In the genomic region with DNA sequence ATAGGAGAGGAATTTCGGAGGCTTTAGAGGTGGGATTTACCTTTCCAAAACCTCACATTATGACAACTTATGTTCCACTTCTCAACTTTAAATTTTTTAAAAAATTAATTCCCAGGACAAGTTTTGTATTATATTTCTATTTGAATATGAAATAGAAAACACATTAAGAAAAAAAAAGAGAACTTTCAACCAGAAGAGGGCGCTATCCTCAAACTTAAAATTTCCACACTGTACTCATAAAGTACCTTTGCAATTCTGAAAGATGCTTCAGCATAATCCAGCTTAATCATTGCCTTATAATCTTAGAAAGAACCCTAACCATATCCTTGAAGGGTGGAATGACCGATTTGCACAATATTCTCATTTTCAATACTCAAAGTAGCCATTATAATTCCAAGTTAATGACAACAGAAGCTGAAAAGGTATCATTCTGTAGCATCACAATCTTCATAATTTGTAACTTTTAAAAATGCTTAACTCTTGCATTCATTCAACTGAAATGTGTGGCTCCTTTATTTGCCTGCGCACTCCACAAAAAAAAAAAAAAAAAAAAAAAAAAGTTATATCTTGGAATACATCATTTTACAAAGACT, we compare ENCODE assay signal across 9 cellular contexts.
DNase-seq lines count a peak whose midpoint lies in the region; ATAC-seq and TF ChIP-seq lines count a peak whose summit lies in the region.
"Had no signal": no experiment of that assay in that cellular context is flagged by ENCODE, and none has a peak within 500 bp of the region (broad histone marks: within the 10 kb centered on the region; RNA-seq: fewer than 3 reads in every experiment).

No MANE protein-coding gene starts in this region.

- DNase-seq in NCI-H1092 treated with DMSO at 0.1 percent for 48 hours (lab: John Stamatoyannopoulos, UW) (peak; percentile 38), NCI-H1092 (lab: John Stamatoyannopoulos, UW) (no peak), NCI-H2081 treated with DMSO at 0.1 percent for 48 hours (lab: John Stamatoyannopoulos, UW) (peak; percentile 14), endodermal cell (no peak), renal cortical epithelial cell (ENCODE audit: low read depth) (peak; percentile 41), suprapubic skin (ENCODE audit: low spot score in 2 of 2) (no peak)

- H3K27ac ChIP-seq in endodermal cell (ENCODE audit: low read depth, low read length): no peak overlapping the region
- no peak overlapping the region for H3K27ac ChIP-seq in suprapubic skin

- H3K4me1 ChIP-seq in endodermal cell (ENCODE audit: control insufficient read depth, insufficient read depth, low read length): no peaks in the 10 kb centered on the region
- no peaks in the 10 kb centered on the region for H3K4me1 ChIP-seq in suprapubic skin

- no peak overlapping the region for H3K9ac ChIP-seq in endodermal cell (ENCODE audit: extremely low read depth, low read length, poor library complexity, severe bottlenecking)

- no peaks in the 10 kb centered on the region for H3K27me3 Mint-ChIP-seq in endodermal cell (ENCODE audit: insufficient read depth)
- H3K27me3 Mint-ChIP-seq: CD4-positive, CD25-positive, alpha-beta regulatory T cell had no signal

- H3K36me3 Mint-ChIP-seq in endodermal cell (ENCODE audit: low read depth): no peaks in the 10 kb centered on the region
- H3K36me3 Mint-ChIP-seq: CD4-positive, CD25-positive, alpha-beta regulatory T cell had no signal

- ATAC-seq in GM21723 (IDR thresholded peaks at IDR 0.05; ENCODE audit: unreplicated experiment) (no peak), HG03159 (IDR thresholded peaks at IDR 0.05; ENCODE audit: unreplicated experiment) (no peak)

- no peaks in the 10 kb centered on the region for H3K9me3 Mint-ChIP-seq in endodermal cell

- no peak overlapping the region for H3K27ac Mint-ChIP-seq in endodermal cell

- no peak for TF ChIP-seq EP300 in suprapubic skin (IDR thresholded peaks at IDR 0.05)

- H3K9me3 ChIP-seq in endodermal cell (ENCODE audit: control insufficient read depth, low read length) (no peaks in the 10 kb centered on the region), suprapubic skin (no peaks in the 10 kb centered on the region)

- no peak overlapping the region for H3K4me3 ChIP-seq in endodermal cell (ENCODE audit: low read length)
- H3K4me3 ChIP-seq in suprapubic skin: no peak overlapping the region

- H3K4me1 Mint-ChIP-seq in endodermal cell: no peaks in the 10 kb centered on the region
- H3K4me1 Mint-ChIP-seq: CD4-positive, CD25-positive, alpha-beta regulatory T cell had no signal

- H3K27me3 ChIP-seq in endodermal cell (ENCODE audit: control insufficient read depth, insufficient read depth, low read length, poor library complexity, severe bottlenecking) (no peaks in the 10 kb centered on the region), suprapubic skin (no peaks in the 10 kb centered on the region)

- TF ChIP-seq CTCF in endodermal cell (conservative IDR thresholded peaks at IDR 0.05) (peak; percentile 87), suprapubic skin (IDR thresholded peaks at IDR 0.05) (no peak)

- no peak for TF ChIP-seq POLR2A in suprapubic skin (IDR thresholded peaks at IDR 0.05)

- 0 to 24% methylated on average over 2 to 3 of the region's 4 CpGs for WGBS in endodermal cell (ENCODE audit: insufficient coverage in 1 of 2, insufficient read length in 1 of 2), 2 experiments
- WGBS in suprapubic skin: 51% methylated on average over 4 of the region's 4 CpGs

- H3K36me3 ChIP-seq in endodermal cell (ENCODE audit: control insufficient read depth, insufficient read depth, low read length): no peaks in the 10 kb centered on the region
- H3K36me3 ChIP-seq in suprapubic skin: no peaks in the 10 kb centered on the region

- no peak overlapping the region for H3K4me3 Mint-ChIP-seq in endodermal cell
- H3K4me3 Mint-ChIP-seq: CD4-positive, CD25-positive, alpha-beta regulatory T cell had no signal

Comparison
In these comparisons a context has a peak if more than half of its experiments do, and no peak if none do; other contexts are left out.
1. DNase-seq: peak in NCI-H1092 treated with DMSO at 0.1 percent for 48 hours (single experiment), NCI-H2081 treated with DMSO at 0.1 percent for 48 hours (single experiment) and renal cortical epithelial cell (single experiment); none in NCI-H1092 (single experiment), endodermal cell (single experiment) and suprapubic skin (0 of 2).